Comparison of ENCODE assay signal across 8 cellular contexts in genomic region chr7:127253289-127254162, GRCh38. TPM values are rescaled to one million over a fixed set of nuclear protein-coding genes. Genes with fewer than 3 reads are reported as not detected.
A peak's percentile ranks its signal among the peaks of the same experiment; 100 is the strongest.
DNase-seq lines count a peak whose midpoint lies in the region; ATAC-seq, FAIRE-seq and TF ChIP-seq lines count a peak whose summit lies in the region.

No MANE protein-coding gene starts in this region.

- H4K5ac ChIP-seq in H1 (ENCODE audit: insufficient read length, low read depth, low read length), result no peak overlapping the region

- H3K23ac ChIP-seq in H1 (ENCODE audit: insufficient read length) (no peak overlapping the region), mesenchymal stem cell (ENCODE audit: low read length in 2 of 2) (no peak overlapping the region)

- DNase-seq in BE2C (peak; percentile 77), NCI-H226 (peak; percentile 36), H1 (ENCODE audit: low read depth in 1 of 2, low spot score in 2 of 2) (peak; percentile 34 to 87), mesenchymal stem cell (peak; percentile 63)
- DNase-seq in activated CD4-positive, alpha-beta memory T cell treated with anti-CD3 and anti-CD28 coated beads, Interleukin-2, amount 10 ng/mL, durations not matched to agents 7 days and 5 days, result peak; percentile 54
- DNase-seq in stimulated activated CD8-positive, alpha-beta memory T cell treated with anti-CD3 and anti-CD28 coated beads, Interleukin-12 subunit alpha, Interleukin-12 subunit beta, amount 100 ng/mL, for 4 hours (ENCODE audit: low read depth), result peak; percentile 31

- H3K18ac ChIP-seq in H1 (ENCODE audit: extremely low read depth, low read length) (peak overlapping the region; percentile 87), mesenchymal stem cell (ENCODE audit: low read depth in 1 of 2, low read length in 2 of 2) (no peak overlapping the region)

- peak; percentile 76 to 88 for TF ChIP-seq RAD21 in H1 (IDR thresholded peaks at IDR 0.05 in 1 of 2, conservative IDR thresholded peaks at IDR 0.05 in 1 of 2; ENCODE audit: low read depth in 2 of 2, low read length in 2 of 2)

- H3K9me3 Mint-ChIP-seq in activated CD4-positive, alpha-beta memory T cell treated with anti-CD3 and anti-CD28 coated beads, Interleukin-2, amount 10 ng/mL, durations not matched to agents 7 days and 5 days, result no peaks in the 10 kb centered on the region

- TF ChIP-seq POLR2A in H1 (IDR thresholded peaks at IDR 0.05; ENCODE audit: control extremely low read depth in 1 of 2, low read depth in 2 of 2, low read length in 2 of 2), result peak; percentile 35 to 60

- H3K9me3 ChIP-seq in BE2C, result no peaks in the 10 kb centered on the region
- no peaks in the 10 kb centered on the region for H3K9me3 ChIP-seq in H1 (ENCODE audit: insufficient read depth in 2 of 2, low read depth in 1 of 2, low read length in 1 of 2)
- H3K9me3 ChIP-seq in mesenchymal stem cell (ENCODE audit: control insufficient read depth, low read length), result no peaks in the 10 kb centered on the region

- H3K14ac ChIP-seq in H1 (ENCODE audit: insufficient read length) (no peak overlapping the region), mesenchymal stem cell (ENCODE audit: low read length in 2 of 2) (peak overlapping the region in 1 of 2 experiments; percentile 46)

- TF ChIP-seq CTCF in BE2C (IDR thresholded peaks at IDR 0.05; ENCODE audit: low read depth, low read length) (peak; percentile 72), H1 (IDR thresholded peaks at IDR 0.05; ENCODE audit: control extremely low read depth in 1 of 3, insufficient read depth in 1 of 3, low read depth in 1 of 3, low read length in 3 of 3) (peak; percentile 68 to 84 (median 79))

- H3K23me2 ChIP-seq in H1 (ENCODE audit: low read depth, low read length), result peaks cover 18% of the 10 kb centered on the region

- H3K27me3 ChIP-seq in BE2C (peaks cover 66% of the 10 kb centered on the region), H1 (replicated peaks in 1 of 4; ENCODE audit: control insufficient read depth in 3 of 4, extremely low read depth in 1 of 4, insufficient read depth in 3 of 4, low read length in 3 of 4) (peaks cover 26 to 53% (median 46%) of the 10 kb centered on the region in 4 experiments), mesenchymal stem cell (ENCODE audit: control insufficient read depth in 1 of 2, insufficient read depth in 1 of 2, low read length in 2 of 2) (peaks cover 64 to 71% of the 10 kb centered on the region in 2 experiments)

- peak overlapping the region; percentile 47; the same call in 1 of the 2 replicates for H2AFZ ChIP-seq in H1 (ENCODE audit: low read length)
- H2AFZ ChIP-seq in mesenchymal stem cell (ENCODE audit: low read depth, low read length), result peak overlapping the region; percentile 90

- H2BK12ac ChIP-seq in H1 (ENCODE audit: low read depth, low read length) (no peak overlapping the region), mesenchymal stem cell (ENCODE audit: low read length in 2 of 2) (no peak overlapping the region)

- H3K4me2 ChIP-seq in H1 (ENCODE audit: insufficient read depth in 1 of 2, low read depth in 2 of 2, low read length in 2 of 2) (peak overlapping the region; percentile 96 to 100), mesenchymal stem cell (ENCODE audit: low read length, poor library complexity, severe bottlenecking) (peak overlapping the region; percentile 97)

- WGBS in H1 (ENCODE audit: extremely low coverage in 1 of 2, insufficient coverage in 1 of 2, insufficient read length in 1 of 2, insufficient replicate concordance in 2 of 2, low coverage in 1 of 2, low lambda C conversion rate in 2 of 2, missing lambda C conversion rate in 1 of 2), 2 experiments, result 2% methylated on average over 50 of the region's 84 CpGs; no CpG with 5 or more reads in 1 of the 2 experiments
- under 1% methylated on average over 77 of the region's 84 CpGs for WGBS in mesenchymal stem cell

- H3K4me3 Mint-ChIP-seq in activated CD4-positive, alpha-beta memory T cell treated with anti-CD3 and anti-CD28 coated beads, Interleukin-2, amount 10 ng/mL, durations not matched to agents 7 days and 5 days, result peak overlapping the region; percentile 76

- H4K20me1 ChIP-seq in H1 (replicated peaks in 1 of 2; ENCODE audit: control insufficient read depth in 1 of 2, insufficient read depth in 2 of 2, low read length in 2 of 2), result peaks cover 0 to 10% of the 10 kb centered on the region in 2 experiments

- H3K36me3 ChIP-seq in BE2C (no peaks in the 10 kb centered on the region), H1 (ENCODE audit: control insufficient read depth in 2 of 4, insufficient read depth in 4 of 4, low read length in 3 of 4) (no peaks in the 10 kb centered on the region; a peak in 1 of 8 replicates), mesenchymal stem cell (ENCODE audit: control insufficient read depth in 1 of 2, insufficient read depth in 2 of 2, low read depth in 1 of 2, low read length in 2 of 2) (no peaks in the 10 kb centered on the region)

- CTCF ChIA-PET in activated CD4-positive, alpha-beta memory T cell treated with anti-CD3 and anti-CD28 coated beads, Interleukin-2, amount 10 ng/mL, durations not matched to agents 7 days and 5 days (lab: Charles Lee), result interaction anchor here (1.0 to 2.2 kb wide), 10 partner anchors 9 to 450 kb away, joined by 3 to 11 read pairs (median 4); no protein-coding TSS in a partner anchor
- CTCF ChIA-PET in H1 (lab: Charles Lee; ENCODE audit: partially characterized antibody), result interaction anchor here (0.8 to 5.0 kb wide), 27 partner anchors 9 to 451 kb away, joined by 3 to 21 read pairs (median 4); partner anchors contain the start of gene ZNF800

- no peak for TF ChIP-seq EP300 in H1 (IDR thresholded peaks at IDR 0.05; ENCODE audit: borderline replicate concordance in 1 of 2, low read depth in 2 of 2, low read length in 2 of 2)

- no peaks in the 10 kb centered on the region for H3K79me2 ChIP-seq in H1 (ENCODE audit: control insufficient read depth in 1 of 2, insufficient read depth in 2 of 2, low read length in 2 of 2)

- no peak overlapping the region for H2BK120ac ChIP-seq in H1 (replicated peaks; ENCODE audit: low read depth, low read length)
- no peak overlapping the region for H2BK120ac ChIP-seq in mesenchymal stem cell (ENCODE audit: low read depth, low read length)

- H4K8ac ChIP-seq in H1 (ENCODE audit: extremely low read depth, insufficient read depth, low read length) (peak overlapping the region; percentile 91), mesenchymal stem cell (ENCODE audit: low read length) (peak overlapping the region; percentile 14)

- no peak overlapping the region for H3K56ac ChIP-seq in H1 (replicated peaks; ENCODE audit: insufficient read length, low read depth, low read length)

- FAIRE-seq in H1 (lab: Jason Lieb, UNC), result no peak

- H3K4me1 ChIP-seq in BE2C (no peaks in the 10 kb centered on the region), H1 (replicated peaks in 1 of 4; ENCODE audit: control insufficient read depth in 3 of 4, insufficient read depth in 4 of 4, low read length in 3 of 4) (peaks cover 0 to 8% (median 3%) of the 10 kb centered on the region in 4 experiments; a peak in 3 of 7 replicates), mesenchymal stem cell (ENCODE audit: control insufficient read depth, insufficient read depth, low read depth, low read length) (peaks cover 22% of the 10 kb centered on the region)

- no peak overlapping the region for H2AK5ac ChIP-seq in H1 (ENCODE audit: low read depth, low read length)
- H2AK5ac ChIP-seq in mesenchymal stem cell (ENCODE audit: low read length, severe bottlenecking), result no peak overlapping the region

- peaks cover 69% of the 10 kb centered on the region for H3K27me3 Mint-ChIP-seq in activated CD4-positive, alpha-beta memory T cell treated with anti-CD3 and anti-CD28 coated beads, Interleukin-2, amount 10 ng/mL, durations not matched to agents 7 days and 5 days

- H3K4me3 ChIP-seq in BE2C (ENCODE audit: low read depth, low read length) (peak overlapping the region; percentile 78), H1 (ENCODE audit: extremely low read depth in 1 of 4, insufficient read depth in 2 of 4, low read depth in 3 of 4, low read length in 4 of 4) (peak overlapping the region; percentile 62 to 87 (median 77)), mesenchymal stem cell (ENCODE audit: insufficient read depth in 1 of 2, low read depth in 1 of 2, low read length in 2 of 2) (peak overlapping the region; percentile 69 to 85)

- no peak overlapping the region for H3K4ac ChIP-seq in H1 (replicated peaks; ENCODE audit: insufficient read length, low read depth, low read length)
- H3K4ac ChIP-seq in mesenchymal stem cell (ENCODE audit: low read depth in 1 of 2, low read length in 2 of 2), result no peak overlapping the region

- POLR2A ChIA-PET in activated CD4-positive, alpha-beta memory T cell treated with anti-CD3 and anti-CD28 coated beads, Interleukin-2, amount 10 ng/mL, durations not matched to agents 7 days and 5 days (lab: Charles Lee), result no interaction called here
- POLR2A ChIA-PET in H1 (lab: Charles Lee; ENCODE audit: partially characterized antibody), result interaction anchor here (0.6 kb wide), 1 partner anchor 22 kb away, joined by 3 read pairs; no protein-coding TSS in a partner anchor

- H3K4me1 Mint-ChIP-seq in activated CD4-positive, alpha-beta memory T cell treated with anti-CD3 and anti-CD28 coated beads, Interleukin-2, amount 10 ng/mL, durations not matched to agents 7 days and 5 days, result peaks cover 12% of the 10 kb centered on the region

- H3K9ac ChIP-seq in H1 (replicated peaks in 1 of 4; ENCODE audit: extremely low read depth in 1 of 4, low read depth in 3 of 4, low read length in 3 of 4), result peak overlapping the region; percentile 46 to 65 (median 56)
- peak overlapping the region; percentile 37 for H3K9ac ChIP-seq in mesenchymal stem cell (ENCODE audit: low read length)

- peak overlapping the region; percentile 72 for H4K91ac ChIP-seq in H1 (replicated peaks; ENCODE audit: insufficient read length, low read length)
- H4K91ac ChIP-seq in mesenchymal stem cell (ENCODE audit: low read length), result no peak overlapping the region

- H3K79me1 ChIP-seq in H1 (ENCODE audit: low read depth, low read length) (no peaks in the 10 kb centered on the region), mesenchymal stem cell (replicated peaks; ENCODE audit: low read length, poor library complexity, severe bottlenecking) (no peaks in the 10 kb centered on the region)

- no peak overlapping the region for H3K27ac Mint-ChIP-seq in activated CD4-positive, alpha-beta memory T cell treated with anti-CD3 and anti-CD28 coated beads, Interleukin-2, amount 10 ng/mL, durations not matched to agents 7 days and 5 days

- ATAC-seq in GM18909 (IDR thresholded peaks at IDR 0.05; ENCODE audit: poor library complexity, unreplicated experiment) (peak; percentile 82), HG03139 (IDR thresholded peaks at IDR 0.05; ENCODE audit: unreplicated experiment) (peak; percentile 88)

- no peaks in the 10 kb centered on the region for H3K36me3 Mint-ChIP-seq in activated CD4-positive, alpha-beta memory T cell treated with anti-CD3 and anti-CD28 coated beads, Interleukin-2, amount 10 ng/mL, durations not matched to agents 7 days and 5 days (ENCODE audit: low read depth)

- H2BK5ac ChIP-seq in H1 (ENCODE audit: low read depth, low read length) (no peak overlapping the region; the same call in 1 of the 2 replicates), mesenchymal stem cell (ENCODE audit: low read depth, low read length, poor library complexity, severe bottlenecking) (no peak overlapping the region)

- H2BK15ac ChIP-seq in H1 (ENCODE audit: low read length) (no peak overlapping the region), mesenchymal stem cell (ENCODE audit: low read depth, poor library complexity, severe bottlenecking) (no peak overlapping the region)

- H3K27ac ChIP-seq in H1 (ENCODE audit: low read depth, low read length) (no peak overlapping the region), mesenchymal stem cell (ENCODE audit: low read length, poor library complexity, severe bottlenecking) (no peak overlapping the region)

- no peak overlapping the region for H2BK20ac ChIP-seq in H1 (ENCODE audit: low read length)

RNA-seq across cellular contexts. Expression of gene GRM8, which starts 0.8 kb away (rescaled TPM):
- polyA plus RNA-seq in BE2C (2012; ENCODE audit: insufficient read depth, insufficient read length, low read depth), result 1.5 TPM
- not detected for total RNA-seq in activated CD4-positive, alpha-beta memory T cell treated with anti-CD3 and anti-CD28 coated beads, Interleukin-2, amount 10 ng/mL, durations not matched to agents 7 days and 5 days
- 2.8 and 3.7 TPM in 2 replicates for total RNA-seq in H1 (2021; fragmentation: NEBNext Ultra II Directional; extraction: Animal tissue kit (Norgen Biotek cat#: 25700))
- polyA plus RNA-seq in H1 (2011; rRNA removed), result 1.8 and 2.6 TPM in 2 replicates
- 2.5 TPM for polyA plus RNA-seq in H1 (2011; cell fraction: cytosol; rRNA removed)
- 3.4 TPM for polyA plus RNA-seq in H1 (2011; cell fraction: nucleus; rRNA removed)
- 1.4 to 2.5 TPM (median 2.0 TPM) in 4 replicates for polyA plus RNA-seq in H1 (2012, experiment 1 of 2)
- polyA plus RNA-seq in H1 (2012, experiment 2 of 2), result 0.22 TPM
- 1.3 TPM for polyA plus RNA-seq in H1 (2013, experiment 1 of 2)
- 1.5 TPM for polyA plus RNA-seq in H1 (2013, experiment 2 of 2)
- 11.5 and 11.6 TPM in 2 replicates for polyA minus RNA-seq in H1 (2011; rRNA and poly(A)+ RNA removed)
- 1.8 TPM for polyA minus RNA-seq in H1 (2011; cell fraction: cytosol; rRNA and poly(A)+ RNA removed)
- 32.8 TPM for polyA minus RNA-seq in H1 (2011; cell fraction: nucleus; rRNA and poly(A)+ RNA removed)
- polyA plus RNA-seq in mesenchymal stem cell (2013, experiment 1 of 2), result not detected
- 0.04 TPM for polyA plus RNA-seq in mesenchymal stem cell (2013, experiment 2 of 2)
